In the genomic region with DNA sequence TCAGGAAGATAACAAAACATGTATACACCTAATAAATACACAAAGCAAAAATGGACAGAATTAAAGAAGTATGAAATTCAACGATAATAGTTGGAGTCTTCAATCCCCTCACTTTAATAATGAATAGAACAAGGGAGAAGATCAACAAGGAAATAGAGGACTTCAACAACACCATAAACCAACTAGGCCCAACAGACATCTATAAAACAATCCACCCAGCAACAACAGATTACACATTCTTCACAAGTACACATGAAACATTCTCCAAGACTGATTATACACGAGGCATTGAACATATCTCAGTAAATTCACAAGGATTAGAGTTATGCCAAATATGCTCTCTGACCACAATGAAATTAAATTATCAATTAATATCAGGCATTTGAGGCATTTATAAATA, we compare ENCODE assay signal across 9 cellular contexts.
"Had no signal": no experiment of that assay in that cellular context is flagged by ENCODE, and none has a peak within 500 bp of the region (broad histone marks: within the 10 kb centered on the region; RNA-seq: fewer than 3 reads in every experiment).

No MANE protein-coding gene starts in this region.

- H3K4me3 ChIP-seq: GM23248, GM23338, HAP-1 had no signal

- DNase-seq: GM23248, GOT3, H7, H9, HCEC 1CT, HFFc6 had no signal

- H3K9me3 ChIP-seq: HAP-1 had no signal

- H3K4me1 ChIP-seq: HAP-1 had no signal

- ATAC-seq: GM23338, HCT116 had no signal

- H3K36me3 ChIP-seq: HAP-1 had no signal
